In the genomic region with DNA sequence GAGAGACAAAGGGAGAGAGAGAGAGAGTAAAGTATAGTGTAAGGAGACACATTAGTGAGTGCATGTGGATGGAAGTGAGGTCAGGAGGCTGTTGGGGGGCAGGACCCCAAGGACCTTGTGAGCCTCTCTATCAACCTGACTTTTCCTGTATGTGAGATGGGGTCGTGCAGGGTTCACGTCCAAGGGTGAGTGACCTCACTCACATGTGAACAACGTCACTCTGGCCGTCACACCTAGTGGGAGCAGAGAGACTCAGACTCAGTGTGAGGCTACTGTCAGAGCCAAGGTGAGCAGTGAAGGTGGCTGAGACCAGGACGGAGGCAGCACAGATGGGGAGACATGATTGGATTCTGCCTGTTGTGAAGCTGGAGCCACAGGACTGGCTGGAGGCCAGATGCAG, we compare ENCODE assay signal across 14 cellular contexts.
DNase-seq lines count a peak whose midpoint lies in the region; ATAC-seq and TF ChIP-seq lines count a peak whose summit lies in the region.
"Had no signal": no experiment of that assay in that cellular context is flagged by ENCODE, and none has a peak within 500 bp of the region (broad histone marks: within the 10 kb centered on the region; RNA-seq: fewer than 3 reads in every experiment).

No MANE protein-coding gene starts in this region.

- peak overlapping the region; percentile 95 for H3K27ac Mint-ChIP-seq in activated naive CD4-positive, alpha-beta T cell treated with anti-CD3 and anti-CD28 coated beads, Interleukin-2, amount 50 U/mL, for 24 hours
- peak overlapping the region; percentile 72 to 96 for H3K27ac Mint-ChIP-seq in activated naive CD4-positive, alpha-beta T cell treated with anti-CD3 and anti-CD28 coated beads, Interleukin-2, amount 50 U/mL, for 72 hours
- peak overlapping the region; percentile 89 to 99 (median 95) for H3K27ac Mint-ChIP-seq in naive B cell

- TF ChIP-seq CTCF in upper lobe of right lung (IDR thresholded peaks at IDR 0.05) = no peak

- no peak for DNase-seq in activated naive CD4-positive, alpha-beta T cell (lab: John Stamatoyannopoulos, UW)
- DNase-seq in activated naive CD4-positive, alpha-beta T cell treated with anti-CD3 and anti-CD28 coated beads, Interleukin-2, amount 50 U/mL, for 72 hours (ENCODE audit: low spot score in 2 of 2) = no peak
- DNase-seq in naive B cell (no peak), upper lobe of right lung (no peak), midbrain (lab: John Stamatoyannopoulos, UW) (no peak), HEK293T (ENCODE audit: extremely low spot score) (no peak)
- DNase-seq: HCEC 1CT, kidney, NCI-H1105, T1000 had no signal

- no peak for ATAC-seq in activated naive CD4-positive, alpha-beta T cell treated with anti-CD3 and anti-CD28 coated beads, Interleukin-2, amount 50 U/mL, for 72 hours
- no peak for ATAC-seq in naive B cell (ENCODE audit: low read depth in 2 of 2)
- ATAC-seq in upper lobe of right lung = no peak
- ATAC-seq in HG02610 (IDR thresholded peaks at IDR 0.05; ENCODE audit: unreplicated experiment) = no peak
- ATAC-seq: body of pancreas had no signal

- H3K9me3 Mint-ChIP-seq in activated naive CD4-positive, alpha-beta T cell treated with anti-CD3 and anti-CD28 coated beads, Interleukin-2, amount 50 U/mL, for 24 hours = no peaks in the 10 kb centered on the region
- no peaks in the 10 kb centered on the region for H3K9me3 Mint-ChIP-seq in activated naive CD4-positive, alpha-beta T cell treated with anti-CD3 and anti-CD28 coated beads, Interleukin-2, amount 50 U/mL, for 72 hours
- no peaks in the 10 kb centered on the region for H3K9me3 Mint-ChIP-seq in naive B cell

- H3K4me3 ChIP-seq in upper lobe of right lung = peak overlapping the region; percentile 50
- H3K4me3 ChIP-seq: body of pancreas had no signal

- no peaks in the 10 kb centered on the region for H3K27me3 ChIP-seq in upper lobe of right lung
- H3K27me3 ChIP-seq: body of pancreas had no signal

- peaks cover 80% of the 10 kb centered on the region for H3K4me1 Mint-ChIP-seq in activated naive CD4-positive, alpha-beta T cell treated with anti-CD3 and anti-CD28 coated beads, Interleukin-2, amount 50 U/mL, for 24 hours
- H3K4me1 Mint-ChIP-seq in naive B cell = peaks cover 82 to 93% (median 84%) of the 10 kb centered on the region in 3 donors

- intact Hi-C loops in upper lobe of right lung (cut with DNase I) = no loop called here

- POLR2A ChIA-PET in HEK293T (lab: Yijun Ruan, JAX) = no interaction called here

- peak overlapping the region; percentile 84 for H3K4me3 Mint-ChIP-seq in activated naive CD4-positive, alpha-beta T cell treated with anti-CD3 and anti-CD28 coated beads, Interleukin-2, amount 50 U/mL, for 24 hours
- H3K4me3 Mint-ChIP-seq in naive B cell = peak overlapping the region; percentile 69 to 100 (median 99)

- H3K27me3 Mint-ChIP-seq in activated naive CD4-positive, alpha-beta T cell treated with anti-CD3 and anti-CD28 coated beads, Interleukin-2, amount 50 U/mL, for 24 hours = no peaks in the 10 kb centered on the region
- no peaks in the 10 kb centered on the region for H3K27me3 Mint-ChIP-seq in naive B cell

- H3K36me3 Mint-ChIP-seq in activated naive CD4-positive, alpha-beta T cell treated with anti-CD3 and anti-CD28 coated beads, Interleukin-2, amount 50 U/mL, for 24 hours = peaks cover 11% of the 10 kb centered on the region
- H3K36me3 Mint-ChIP-seq in activated naive CD4-positive, alpha-beta T cell treated with anti-CD3 and anti-CD28 coated beads, Interleukin-2, amount 50 U/mL, for 72 hours = peaks cover 43 to 55% of the 10 kb centered on the region in 2 donors
- H3K36me3 Mint-ChIP-seq in naive B cell = peaks cover 25 to 54% of the 10 kb centered on the region in 2 donors

- H3K9me3 ChIP-seq in upper lobe of right lung = no peaks in the 10 kb centered on the region
- H3K9me3 ChIP-seq: body of pancreas had no signal

- peaks cover 50% of the 10 kb centered on the region for H3K4me1 ChIP-seq in upper lobe of right lung
- H3K4me1 ChIP-seq: body of pancreas had no signal

- CTCF ChIA-PET in HEK293T (lab: Yijun Ruan, JAX) = no interaction called here

- H3K27ac ChIP-seq in upper lobe of right lung = peak overlapping the region; percentile 24
- H3K27ac ChIP-seq: RWPE1 had no signal

- H3K36me3 ChIP-seq in upper lobe of right lung = peaks cover 12% of the 10 kb centered on the region

TF ChIP-seq in HEK293T, 16 proteins besides CTCF, POLR2A, EP300 and RAD21:
- TF ChIP-seq ZNF384 (IDR thresholded peaks at IDR 0.05) = no peak
